ENCODE assay signal across 8 cellular contexts in genomic region chr1:184386271-184387068, GRCh38. TPM values are rescaled to one million over a fixed set of nuclear protein-coding genes. Genes with fewer than 3 reads are reported as not detected.
DNase-seq lines count a peak whose midpoint lies in the region; ATAC-seq and TF ChIP-seq lines count a peak whose summit lies in the region.

Gene C1orf21, plus strand, starts transcription at chr1:184387029. Its CDS starts 90,481 bp downstream, at chr1:184477510.

- H3K4me3 ChIP-seq in choroid plexus epithelial cell (ENCODE audit: low read depth, low read length): peak within 1 kb of the TSS; percentile 67

- DNase-seq in A172 (ENCODE audit: low spot score) (peak; percentile 81), NCI-H446 (lab: John Stamatoyannopoulos, UW) (peak; percentile 71 to 94), choroid plexus epithelial cell (ENCODE audit: low read depth) (peak; percentile 84), kidney tubule cell (ENCODE audit: low spot score) (peak; percentile 73)
- DNase-seq in activated CD4-positive, alpha-beta T cell treated with anti-CD3 and anti-CD28 coated beads for 24 hours (ENCODE audit: low read depth in 2 of 2): peak; percentile 47 to 63
- peak; percentile 87 for DNase-seq in stimulated activated CD4-positive, alpha-beta T cell treated with anti-CD3 and anti-CD28 coated beads, Interleukin-15, amount 100 ng/mL, for 24 hours

- ATAC-seq in GM18517 (IDR thresholded peaks at IDR 0.05; ENCODE audit: unreplicated experiment): peak; percentile 55
- ATAC-seq in HG03097 (IDR thresholded peaks at IDR 0.05; ENCODE audit: low FRiP score, unreplicated experiment): peak; percentile 69

- no peak for TF ChIP-seq CTCF in choroid plexus epithelial cell (conservative IDR thresholded peaks at IDR 0.05; ENCODE audit: low read depth, low read length)

RNA-seq across cellular contexts. Expression of gene C1orf21, which starts in this region (rescaled TPM):
- total RNA-seq in A172 (2014; rRNA removed; shearing (Covaris generic)): 21.2 and 26.1 TPM in 2 replicates

Comparison
In these comparisons a context has a peak if more than half of its experiments do, and no peak if none do; other contexts are left out.
1. Peak in every context shown above with its lines: DNase-seq, ATAC-seq and H3K4me3 ChIP-seq.